12 cellular contexts compared by ENCODE assay signal in the genomic region with DNA sequence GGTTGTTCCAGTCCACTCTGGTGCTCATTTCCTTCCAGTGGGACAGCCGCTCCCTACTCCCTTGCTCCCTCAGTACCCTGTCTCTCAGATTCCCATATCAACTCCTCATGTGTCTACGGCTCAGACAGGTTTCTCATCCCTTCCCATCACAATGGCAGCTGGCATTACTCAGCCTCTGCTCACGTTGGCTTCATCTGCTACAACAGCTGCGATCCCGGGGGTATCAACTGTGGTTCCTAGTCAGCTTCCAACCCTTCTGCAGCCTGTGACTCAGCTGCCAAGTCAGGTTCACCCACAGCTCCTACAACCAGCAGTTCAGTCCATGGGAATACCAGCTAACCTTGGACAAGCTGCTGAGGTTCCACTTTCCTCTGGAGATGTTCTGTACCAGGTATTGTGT.
DNase-seq lines count a peak whose midpoint lies in the region; ATAC-seq and TF ChIP-seq lines count a peak whose summit lies in the region.
"Had no signal": no experiment of that assay in that cellular context is flagged by ENCODE, and none has a peak within 500 bp of the region (broad histone marks: within the 10 kb centered on the region; RNA-seq: fewer than 3 reads in every experiment).

No MANE protein-coding gene starts in this region.

- no peak overlapping the region for H3K4me3 Mint-ChIP-seq in MCF 10A (ENCODE audit: unreplicated experiment)
- H3K4me3 Mint-ChIP-seq: naive B cell had no signal

- peaks cover 87% of the 10 kb centered on the region for H3K36me3 Mint-ChIP-seq in MCF 10A (ENCODE audit: insufficient read depth, unreplicated experiment)

- no peaks in the 10 kb centered on the region for H3K4me1 ChIP-seq in breast epithelium
- H3K4me1 ChIP-seq: upper lobe of right lung had no signal

- no peaks in the 10 kb centered on the region for H3K9me3 ChIP-seq in breast epithelium
- H3K9me3 ChIP-seq: SK-N-SH, upper lobe of right lung had no signal

- no peak for TF ChIP-seq POLR2A in breast epithelium (IDR thresholded peaks at IDR 0.05)

- no TSS peak for BruUV-seq in MCF 10A (replicated peaks; lab: Mats Ljungman, UMichigan)

- DNase-seq in MCF 10A (ENCODE audit: unreplicated experiment) (peak; percentile 27), breast epithelium (ENCODE audit: low spot score in 2 of 2) (no peak), RPMI7951 (ENCODE audit: low read depth) (peak; percentile 73), epithelial cell of esophagus (ENCODE audit: low read depth) (peak; percentile 66), smooth muscle cell of the brain vasculature (ENCODE audit: low read depth, low spot score) (peak; percentile 6), cerebellar nuclear complex (lab: John Stamatoyannopoulos, UW) (no peak), NCI-H2107 treated with DMSO at 0.1 percent for 48 hours (lab: John Stamatoyannopoulos, UW; ENCODE audit: unreplicated experiment) (no peak)
- DNase-seq: naive B cell, SK-N-SH, upper lobe of right lung had no signal

- no peaks in the 10 kb centered on the region for H3K27me3 ChIP-seq in breast epithelium
- H3K27me3 ChIP-seq: dorsolateral prefrontal cortex, upper lobe of right lung had no signal

- H3K27me3 Mint-ChIP-seq in MCF 10A (ENCODE audit: insufficient read depth, unreplicated experiment) = no peaks in the 10 kb centered on the region
- H3K27me3 Mint-ChIP-seq: naive B cell had no signal

- peak overlapping the region; percentile 17 for H3K27ac Mint-ChIP-seq in MCF 10A (ENCODE audit: low read depth, unreplicated experiment)

- H3K4me3 ChIP-seq in breast epithelium (no peak overlapping the region), epithelial cell of esophagus (ENCODE audit: low read length) (no peak overlapping the region)
- H3K4me3 ChIP-seq: dorsolateral prefrontal cortex, upper lobe of right lung had no signal

- intact Hi-C loops in MCF 10A (cut with micrococcal nuclease) (loop anchor here (5.0 kb wide), 1 partner anchor 62 kb away; no protein-coding TSS in a partner anchor), breast epithelium (cut with DNase I; ENCODE audit: low total_unique reads) (loop anchor here (2.0 kb wide), 1 partner anchor 45 kb away; no protein-coding TSS in a partner anchor)

- H3K36me3 ChIP-seq in breast epithelium = peaks cover 4% of the 10 kb centered on the region

- POLR2A ChIA-PET in MCF 10A (lab: Yijun Ruan, JAX) = interaction anchor here (1.2 kb wide), 1 partner anchor 31 kb away, joined by 3 read pairs; no protein-coding TSS in a partner anchor

- TF ChIP-seq CTCF in MCF 10A (IDR thresholded peaks at IDR 0.05; ENCODE audit: unreplicated experiment) (no peak), breast epithelium (IDR thresholded peaks at IDR 0.05) (no peak), epithelial cell of esophagus (IDR thresholded peaks at IDR 0.05; ENCODE audit: insufficient read depth, low read depth, low read length, missing control alignments) (no peak)

- H3K4me1 Mint-ChIP-seq in MCF 10A (ENCODE audit: insufficient read depth, unreplicated experiment) = peaks cover 10% of the 10 kb centered on the region
- H3K4me1 Mint-ChIP-seq: naive B cell had no signal

- ATAC-seq in GM19467 (IDR thresholded peaks at IDR 0.05; ENCODE audit: unreplicated experiment) = no peak
- ATAC-seq: upper lobe of right lung had no signal

- no peaks in the 10 kb centered on the region for H3K9me3 Mint-ChIP-seq in MCF 10A (ENCODE audit: unreplicated experiment)
- H3K9me3 Mint-ChIP-seq: naive B cell had no signal

- CTCF ChIA-PET in MCF 10A (lab: Yijun Ruan, JAX) = interaction anchor here (0.6 kb wide), 1 partner anchor 11 kb away, joined by 4 read pairs; no protein-coding TSS in a partner anchor

- H3K27ac ChIP-seq in breast epithelium = no peak overlapping the region
- H3K27ac ChIP-seq: upper lobe of right lung had no signal

Comparison
In these comparisons a context has a peak if more than half of its experiments do, and no peak if none do; other contexts are left out.
1. DNase-seq: peak in MCF 10A (single experiment), RPMI7951 (single experiment), epithelial cell of esophagus (single experiment) and smooth muscle cell of the brain vasculature (single experiment); none in breast epithelium (0 of 2), cerebellar nuclear complex (0 of 2) and NCI-H2107 treated with DMSO at 0.1 percent for 48 hours (single experiment).